24 cellular contexts compared by ENCODE assay signal in the genomic region with DNA sequence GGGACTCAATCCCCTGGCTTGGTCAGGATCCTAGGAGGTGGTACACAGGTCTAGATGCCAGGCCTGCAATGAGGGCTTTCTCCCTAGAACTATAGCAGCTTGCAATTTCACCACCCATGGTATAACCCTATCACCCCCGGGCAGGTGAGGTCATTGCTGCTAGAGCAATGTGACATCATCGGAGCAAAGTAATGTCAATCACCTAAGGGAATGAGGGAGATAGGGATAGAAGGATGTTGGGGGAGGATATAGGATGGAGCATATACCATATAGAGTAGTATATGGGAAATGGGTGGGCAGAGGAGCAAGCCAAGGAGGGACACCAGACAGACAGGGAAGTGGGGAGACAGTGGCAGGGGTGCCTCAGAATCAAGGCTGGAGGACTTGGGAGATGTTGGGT.
"Had no signal": no experiment of that assay in that cellular context is flagged by ENCODE, and none has a peak within 500 bp of the region (broad histone marks: within the 10 kb centered on the region; RNA-seq: fewer than 3 reads in every experiment).

No MANE protein-coding gene starts in this region.

- H3K9me3 Mint-ChIP-seq: activated CD4-positive, alpha-beta memory T cell treated with anti-CD3 and anti-CD28 coated beads, Interleukin-2, amount 10 ng/mL, durations not matched to agents 7 days and 5 days; activated naive CD4-positive, alpha-beta T cell treated with anti-CD3 and anti-CD28 coated beads for 36 hours; activated T-helper 17 cell treated with anti-CD3 and anti-CD28 coated beads, Interleukin-2, amount 50 U/mL, for 72 hours had no signal

- ATAC-seq: activated CD4-positive, alpha-beta T cell treated with anti-CD3 and anti-CD28 coated beads for 36 hours; activated T-helper 17 cell treated with anti-CD3 and anti-CD28 coated beads, Interleukin-2, amount 50 U/mL, for 72 hours; SK-N-SH treated with all-trans-retinoic acid at 6 μM for 48 hours had no signal

- DNase-seq: activated CD4-positive, alpha-beta memory T cell treated with anti-CD3 and anti-CD28 coated beads, Interleukin-2, amount 10 ng/mL, durations not matched to agents 7 days and 5 days; activated CD4-positive, alpha-beta T cell treated with anti-CD3 and anti-CD28 coated beads for 36 hours; activated CD4-positive, alpha-beta T cell treated with anti-CD3 and anti-CD28 coated beads, Interleukin-2, amount 50 U/mL, for 1 hour; activated gamma-delta T cell; activated naive CD4-positive, alpha-beta T cell treated with anti-CD3 and anti-CD28 coated beads for 36 hours; activated T-cell treated with anti-CD3 and anti-CD28 coated beads for 4 hours; activated T-cell treated with anti-CD3 and anti-CD28 coated beads, Interleukin-2, amount 50 U/mL, for 48 hours; amygdala; brain microvascular endothelial cell; MM.1S; NCI-H1105; NCI-H1436; NCI-H1694 treated with DMSO at 0.1 percent for 48 hours; NCI-H2029 treated with DMSO at 0.1 percent for 48 hours; NCI-H510A treated with DMSO at 0.1 percent for 48 hours; Peyer's patch; SHP77; SW 1271; WERI-Rb-1 had no signal

- H3K27me3 Mint-ChIP-seq: activated T-helper 17 cell treated with anti-CD3 and anti-CD28 coated beads, Interleukin-2, amount 50 U/mL, for 72 hours had no signal

- H3K4me3 ChIP-seq: cardiac muscle cell, Peyer's patch, SJSA1 had no signal

- H3K36me3 ChIP-seq: brain microvascular endothelial cell, cardiac muscle cell, Peyer's patch, SJSA1, WERI-Rb-1 had no signal

- H3K9me3 ChIP-seq: Peyer's patch had no signal

- H3K27ac ChIP-seq: brain microvascular endothelial cell, cardiac muscle cell, Peyer's patch, SJSA1, WERI-Rb-1 had no signal

- H3K27ac Mint-ChIP-seq: activated CD4-positive, alpha-beta memory T cell treated with anti-CD3 and anti-CD28 coated beads, Interleukin-2, amount 10 ng/mL, durations not matched to agents 7 days and 5 days; activated CD4-positive, alpha-beta T cell treated with anti-CD3 and anti-CD28 coated beads for 36 hours; activated naive CD4-positive, alpha-beta T cell treated with anti-CD3 and anti-CD28 coated beads for 36 hours; activated naive CD8-positive, alpha-beta T cell; activated T-helper 17 cell treated with anti-CD3 and anti-CD28 coated beads, Interleukin-2, amount 50 U/mL, for 72 hours had no signal

- H3K4me3 Mint-ChIP-seq: activated CD4-positive, alpha-beta memory T cell treated with anti-CD3 and anti-CD28 coated beads, Interleukin-2, amount 10 ng/mL, durations not matched to agents 7 days and 5 days; activated CD4-positive, alpha-beta T cell treated with anti-CD3 and anti-CD28 coated beads for 36 hours; activated naive CD4-positive, alpha-beta T cell treated with anti-CD3 and anti-CD28 coated beads for 36 hours; activated naive CD8-positive, alpha-beta T cell had no signal
